In genomic region chr20:49699200-49699992, GRCh38 we compare ENCODE assay signal across 8 cellular contexts. TPM values are rescaled to one million over a fixed set of nuclear protein-coding genes. Genes with fewer than 3 reads are reported as not detected.
DNase-seq lines count a peak whose midpoint lies in the region; ATAC-seq, FAIRE-seq and TF ChIP-seq lines count a peak whose summit lies in the region.

No MANE protein-coding gene starts in this region.

- no peak overlapping the region for H4K91ac ChIP-seq in neuronal stem cell (ENCODE audit: low read depth, low read length, poor library complexity)

- H2BK120ac ChIP-seq in neuronal stem cell (ENCODE audit: low read depth, low read length), result no peak overlapping the region

- H2AFZ ChIP-seq in Loucy (ENCODE audit: low read length) (no peak overlapping the region), neuronal stem cell (ENCODE audit: low read length) (no peak overlapping the region)

- no peaks in the 10 kb centered on the region for H3F3A ChIP-seq in Loucy (ENCODE audit: low read depth)

- H3K4me3 ChIP-seq in GM08714 (ENCODE audit: low read length), result peak overlapping the region; percentile 35
- H3K4me3 ChIP-seq in Loucy (ENCODE audit: low read length, poor library complexity, severe bottlenecking), result no peak overlapping the region
- H3K4me3 ChIP-seq in choroid plexus epithelial cell (ENCODE audit: low read depth, low read length), result no peak overlapping the region
- H3K4me3 ChIP-seq in neuronal stem cell (ENCODE audit: low read length in 2 of 2), result no peak overlapping the region

- H2BK5ac ChIP-seq in neuronal stem cell (ENCODE audit: low read length), result no peak overlapping the region

- H3K9ac ChIP-seq in Loucy (ENCODE audit: low read depth, low read length, poor library complexity, severe bottlenecking), result no peak overlapping the region
- H3K9ac ChIP-seq in neuronal stem cell (ENCODE audit: low read depth, low read length, poor library complexity), result no peak overlapping the region

- WGBS in neuronal stem cell (ENCODE audit: extremely low coverage in 2 of 2, insufficient read length in 2 of 2, insufficient replicate concordance in 1 of 2), 2 donors, result no CpG with 5 or more reads among the region's 6 CpGs

- DNase-seq in choroid plexus epithelial cell (ENCODE audit: low read depth) (peak; percentile 66), urothelium cell line (ENCODE audit: low spot score) (peak; percentile 70), neuronal stem cell (ENCODE audit: low spot score) (no peak), epidermal melanocyte (ENCODE audit: insufficient read length, low spot score) (no peak), COLO668 (lab: John Stamatoyannopoulos, UW; ENCODE audit: unreplicated experiment) (no peak)

- peaks cover 2% of the 10 kb centered on the region for H3K79me1 ChIP-seq in neuronal stem cell (ENCODE audit: low read depth, low read length)

- no peak overlapping the region for H2AK5ac ChIP-seq in neuronal stem cell (ENCODE audit: low read depth, low read length)

- H4K8ac ChIP-seq in neuronal stem cell (ENCODE audit: low read depth, low read length), result no peak overlapping the region

- no peak overlapping the region for H3K4ac ChIP-seq in neuronal stem cell (ENCODE audit: low read length)

- no peak overlapping the region for H2BK12ac ChIP-seq in neuronal stem cell (ENCODE audit: low read length)

- FAIRE-seq in urothelium cell line (lab: Jason Lieb, UNC), result no peak

- H2BK15ac ChIP-seq in neuronal stem cell (ENCODE audit: low read length), result no peak overlapping the region

- H3K9me3 ChIP-seq in Loucy (ENCODE audit: insufficient read depth, low read depth, low read length) (no peaks in the 10 kb centered on the region), neuronal stem cell (replicated peaks in 1 of 2; ENCODE audit: control insufficient read depth in 2 of 2, insufficient read depth in 1 of 2, low read depth in 1 of 2, low read length in 2 of 2) (no peaks in the 10 kb centered on the region)

- H3K27me3 ChIP-seq in Loucy (ENCODE audit: insufficient read depth, low read length, poor library complexity, severe bottlenecking), result no peaks in the 10 kb centered on the region
- no peaks in the 10 kb centered on the region for H3K27me3 ChIP-seq in neuronal stem cell (ENCODE audit: control insufficient read depth in 3 of 3, insufficient read depth in 3 of 3, low read depth in 1 of 3, low read length in 3 of 3)

- peaks cover 98% of the 10 kb centered on the region for H3K79me2 ChIP-seq in Loucy (ENCODE audit: insufficient read depth, low read length)

- H4K20me1 ChIP-seq in Loucy (ENCODE audit: insufficient read depth, low read length, poor library complexity, severe bottlenecking), result peaks cover 49% of the 10 kb centered on the region

- no peak overlapping the region for H3K27ac ChIP-seq in neuronal stem cell (replicated peaks; ENCODE audit: low read length)

- H3K36me3 ChIP-seq in Loucy (ENCODE audit: insufficient read depth, low read length) (no peaks in the 10 kb centered on the region), neuronal stem cell (replicated peaks in 1 of 2; ENCODE audit: control insufficient read depth in 2 of 2, insufficient read depth in 2 of 2, low read length in 2 of 2) (peaks cover 0 to 5% of the 10 kb centered on the region in 2 donors)

- no peaks in the 10 kb centered on the region for H3K9me2 ChIP-seq in Loucy (replicated peaks; ENCODE audit: low read depth, low read length)

- no peak overlapping the region for H3K18ac ChIP-seq in neuronal stem cell (ENCODE audit: low read length)

- no peak overlapping the region for H3K23ac ChIP-seq in neuronal stem cell (ENCODE audit: low read depth, low read length, poor library complexity)

- ATAC-seq in GM21576 (IDR thresholded peaks at IDR 0.05; ENCODE audit: unreplicated experiment), result peak; percentile 79

- H3K14ac ChIP-seq in neuronal stem cell (ENCODE audit: low read length), result no peak overlapping the region

- H3K4me2 ChIP-seq in Loucy (ENCODE audit: low read depth, low read length, poor library complexity, severe bottlenecking), result peak overlapping the region; percentile 1
- no peak overlapping the region for H3K4me2 ChIP-seq in neuronal stem cell (ENCODE audit: insufficient read depth, low read length, poor library complexity, severe bottlenecking)

- TF ChIP-seq CTCF in Loucy (conservative IDR thresholded peaks at IDR 0.05; ENCODE audit: low read length), result no peak
- no peak for TF ChIP-seq CTCF in choroid plexus epithelial cell (conservative IDR thresholded peaks at IDR 0.05; ENCODE audit: low read depth, low read length)

- H3K4me1 ChIP-seq in Loucy (ENCODE audit: insufficient read depth, low read length, poor library complexity, severe bottlenecking) (no peaks in the 10 kb centered on the region), neuronal stem cell (ENCODE audit: control insufficient read depth in 2 of 2, insufficient read depth in 1 of 2, low read depth in 1 of 2, low read length in 2 of 2) (peaks cover 14 to 19% of the 10 kb centered on the region in 2 donors)

RNA-seq across cellular contexts. Expression of gene B4GALT5, which starts 14.3 kb away (rescaled TPM):
- polyA plus RNA-seq in neuronal stem cell (2013, experiment 1 of 2), result 46.5 TPM
- 48.5 TPM for polyA plus RNA-seq in neuronal stem cell (2013, experiment 2 of 2)

Comparison
In these comparisons a context has a peak if more than half of its experiments do, and no peak if none do; other contexts are left out.
1. DNase-seq: peak in choroid plexus epithelial cell (single experiment) and urothelium cell line (single experiment); none in neuronal stem cell (single experiment), epidermal melanocyte (single experiment) and COLO668 (single experiment).